9 cellular contexts compared by ENCODE assay signal in the genomic region with DNA sequence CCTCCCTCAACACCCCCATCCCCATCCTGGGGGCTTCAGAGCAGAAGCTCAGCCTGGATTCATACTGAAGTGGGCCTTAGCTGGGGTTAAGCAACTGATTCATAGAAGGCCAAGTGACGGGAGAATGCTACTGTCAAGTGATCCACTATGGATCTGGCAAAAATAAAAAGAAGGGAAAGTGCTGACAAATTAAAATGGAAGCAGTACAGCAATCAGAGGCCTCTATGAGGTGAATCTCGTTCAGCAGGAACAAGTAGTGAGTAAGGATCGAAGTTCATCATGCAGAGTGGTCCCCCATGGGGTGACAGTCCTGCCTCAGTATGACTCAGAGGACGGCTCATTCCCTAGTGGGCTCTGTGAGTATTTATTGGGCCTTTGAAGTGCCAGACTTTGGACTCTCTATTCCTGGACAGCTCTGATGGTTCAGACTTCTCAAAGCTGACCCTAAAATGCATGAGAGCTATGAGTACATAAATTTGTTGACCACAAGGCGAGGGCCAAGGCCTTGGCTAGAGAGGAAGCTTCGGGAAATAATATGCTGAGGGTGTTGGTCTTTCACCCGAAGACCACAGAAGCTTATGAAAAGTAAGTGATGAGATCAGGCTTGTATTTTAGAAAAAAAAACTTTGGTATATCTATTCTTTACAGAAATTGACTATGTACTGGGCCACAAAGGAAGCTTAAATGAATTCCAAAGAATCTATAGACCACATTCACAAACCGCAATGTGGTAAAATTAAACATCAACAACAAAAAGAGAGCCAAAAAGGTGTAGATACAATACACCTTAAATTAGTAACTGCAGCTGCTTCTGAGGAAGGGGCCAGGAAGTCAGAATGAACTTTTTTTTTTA. TPM values are rescaled to one million over a fixed set of nuclear protein-coding genes. Genes with fewer than 3 reads are reported as not detected.
DNase-seq lines count a peak whose midpoint lies in the region; ATAC-seq and TF ChIP-seq lines count a peak whose summit lies in the region.
"Had no signal": no experiment of that assay in that cellular context is flagged by ENCODE, and none has a peak within 500 bp of the region (broad histone marks: within the 10 kb centered on the region; RNA-seq: fewer than 3 reads in every experiment).

No MANE protein-coding gene starts in this region.

- H3K36me3 ChIP-seq in MG63, result no peaks in the 10 kb centered on the region

- peaks cover 20% of the 10 kb centered on the region for H3K36me3 Mint-ChIP-seq in activated naive CD8-positive, alpha-beta T cell treated with anti-CD3 and anti-CD28 coated beads, Interleukin-2, amount 10 ng/mL, durations not matched to agents 7 days and 5 days
- H3K36me3 Mint-ChIP-seq in osteocyte (ENCODE audit: unreplicated experiment), result no peaks in the 10 kb centered on the region

- intact Hi-C loops in posterior cingulate gyrus (cut with DNase I), result no loop called here

- no peaks in the 10 kb centered on the region for H3K27me3 ChIP-seq in MG63

- no peaks in the 10 kb centered on the region for H3K9me3 Mint-ChIP-seq in activated naive CD8-positive, alpha-beta T cell treated with anti-CD3 and anti-CD28 coated beads, Interleukin-2, amount 10 ng/mL, durations not matched to agents 7 days and 5 days
- no peaks in the 10 kb centered on the region for H3K9me3 Mint-ChIP-seq in osteocyte (ENCODE audit: unreplicated experiment)

- H3K27ac Mint-ChIP-seq in activated naive CD8-positive, alpha-beta T cell treated with anti-CD3 and anti-CD28 coated beads, Interleukin-2, amount 10 ng/mL, durations not matched to agents 7 days and 5 days, result peak overlapping the region; percentile 98
- no peak overlapping the region for H3K27ac Mint-ChIP-seq in osteocyte (ENCODE audit: unreplicated experiment)

- peaks cover 12% of the 10 kb centered on the region for H3K9me3 ChIP-seq in MG63

- no peak for TF ChIP-seq CTCF in osteocyte (IDR thresholded peaks at IDR 0.05)

- POLR2A ChIA-PET in activated naive CD8-positive, alpha-beta T cell treated with anti-CD3 and anti-CD28 coated beads, Interleukin-2, amount 10 ng/mL, durations not matched to agents 7 days and 5 days (lab: Charles Lee), result interaction anchor here (0.6 to 4.0 kb wide), 15 partner anchors 9 to 93 kb away, joined by 3 to 61 read pairs (median 6); partner anchors contain the start of gene KDM8

- no peak overlapping the region for H3K4me3 ChIP-seq in MG63

- no peaks in the 10 kb centered on the region for H3K27me3 Mint-ChIP-seq in activated naive CD8-positive, alpha-beta T cell treated with anti-CD3 and anti-CD28 coated beads, Interleukin-2, amount 10 ng/mL, durations not matched to agents 7 days and 5 days
- no peaks in the 10 kb centered on the region for H3K27me3 Mint-ChIP-seq in osteocyte (ENCODE audit: unreplicated experiment)

- peaks cover 44% of the 10 kb centered on the region for H3K4me1 Mint-ChIP-seq in activated naive CD8-positive, alpha-beta T cell treated with anti-CD3 and anti-CD28 coated beads, Interleukin-2, amount 10 ng/mL, durations not matched to agents 7 days and 5 days
- peaks cover 5% of the 10 kb centered on the region for H3K4me1 Mint-ChIP-seq in osteocyte (ENCODE audit: unreplicated experiment)

- H3K4me3 Mint-ChIP-seq in activated naive CD8-positive, alpha-beta T cell treated with anti-CD3 and anti-CD28 coated beads, Interleukin-2, amount 10 ng/mL, durations not matched to agents 7 days and 5 days, result peak overlapping the region; percentile 63
- no peak overlapping the region for H3K4me3 Mint-ChIP-seq in osteocyte (ENCODE audit: unreplicated experiment)

- peak; percentile 82 for ATAC-seq in activated naive CD8-positive, alpha-beta T cell treated with anti-CD3 and anti-CD28 coated beads, Interleukin-2, amount 10 ng/mL, durations not matched to agents 7 days and 5 days (ENCODE audit: low read depth)
- ATAC-seq in HG03045 (IDR thresholded peaks at IDR 0.05; ENCODE audit: unreplicated experiment), result no peak
- no peak for ATAC-seq in GM19328 (IDR thresholded peaks at IDR 0.05; ENCODE audit: unreplicated experiment)

- peak; percentile 58 for DNase-seq in EH (ENCODE audit: low read depth)
- DNase-seq in MG63, result peak; percentile 65
- DNase-seq in activated naive CD8-positive, alpha-beta T cell treated with anti-CD3 and anti-CD28 coated beads, Interleukin-2, amount 10 ng/mL, durations not matched to agents 7 days and 5 days, result peak; percentile 44
- DNase-seq in osteocyte (ENCODE audit: extremely low spot score, unreplicated experiment), result peak; percentile 64
- no peak for DNase-seq in NCI-H1048 (lab: John Stamatoyannopoulos, UW)
- DNase-seq in posterior cingulate gyrus, result no peak
- DNase-seq: NCI-H446 had no signal

RNA-seq across cellular contexts. Expression of gene NSMCE1, which starts 5.3 kb away (rescaled TPM):
- 51.7 and 66.6 TPM in 2 replicates for total RNA-seq in MG63 (2014; rRNA removed; shearing (Covaris generic); ENCODE audit: low replicate concordance)
- 10 to 100 TPM; 69.0 to 75.6 TPM for total RNA-seq in activated naive CD8-positive, alpha-beta T cell treated with anti-CD3 and anti-CD28 coated beads, Interleukin-2, amount 10 ng/mL, durations not matched to agents 7 days and 5 days
- total RNA-seq in osteocyte, result 26.4 and 28.3 TPM in 2 replicates

RNA-seq across cellular contexts. Expression of gene IL4R, which starts 39.9 kb away (rescaled TPM):
- total RNA-seq in MG63 (2014; rRNA removed; shearing (Covaris generic); ENCODE audit: low replicate concordance), result 26.1 and 40.9 TPM in 2 replicates
- 100 to 1,000 TPM; 215 TPM for total RNA-seq in activated naive CD8-positive, alpha-beta T cell treated with anti-CD3 and anti-CD28 coated beads, Interleukin-2, amount 10 ng/mL, durations not matched to agents 7 days and 5 days
- total RNA-seq in osteocyte, result 34.5 and 35.9 TPM in 2 replicates

Comparison
In these comparisons a context has a peak if more than half of its experiments do, and no peak if none do; other contexts are left out.
1. DNase-seq: peak in EH (single experiment), MG63 (single experiment), activated naive CD8-positive, alpha-beta T cell treated with anti-CD3 and anti-CD28 coated beads, Interleukin-2, amount 10 ng/mL, durations not matched to agents 7 days and 5 days (single experiment) and osteocyte (single experiment); none in NCI-H1048 (single experiment) and posterior cingulate gyrus (0 of 10).